In genomic region chr20:59299961-59300340, GRCh38 we compare ENCODE assay signal across 20 cellular contexts. TPM values are rescaled to one million over a fixed set of nuclear protein-coding genes. Genes with fewer than 3 reads are reported as not detected.
DNase-seq lines count a peak whose midpoint lies in the region; ATAC-seq and TF ChIP-seq lines count a peak whose summit lies in the region.
"Had no signal": no experiment of that assay in that cellular context is flagged by ENCODE, and none has a peak within 500 bp of the region (broad histone marks: within the 10 kb centered on the region; RNA-seq: fewer than 3 reads in every experiment).

No MANE protein-coding gene starts in this region.

- no peaks in the 10 kb centered on the region for H3K79me2 ChIP-seq in GM23338 (replicated peaks; ENCODE audit: insufficient read depth)

- H3K9ac ChIP-seq in iPS-15b (ENCODE audit: low read depth, low read length), result no peak overlapping the region

- H2AFZ ChIP-seq in GM23338, result peak overlapping the region; percentile 23; the same call in 1 of the 2 replicates

- H3K4me3 Mint-ChIP-seq in GM23338, result peak overlapping the region; percentile 57
- peak overlapping the region; percentile 37 for H3K4me3 Mint-ChIP-seq in progenitor cell of endocrine pancreas (ENCODE audit: low read depth)

- H3K9me3 Mint-ChIP-seq in GM23338, result no peaks in the 10 kb centered on the region
- no peaks in the 10 kb centered on the region for H3K9me3 Mint-ChIP-seq in progenitor cell of endocrine pancreas (ENCODE audit: low read depth)

- ATAC-seq in GM23338 (peak; percentile 38), HG03354 (IDR thresholded peaks at IDR 0.05; ENCODE audit: poor library complexity, severe bottlenecking, unreplicated experiment) (no peak)

- H3K4me3 ChIP-seq in GM23338 (peak overlapping the region; percentile 65), iPS-15b (ENCODE audit: low read depth, low read length) (peak overlapping the region; percentile 33)
- H3K4me3 ChIP-seq: SK-N-MC had no signal

- peaks cover 3% of the 10 kb centered on the region; the same call in 1 of the 2 replicates for H3K9me2 ChIP-seq in GM23338 (ENCODE audit: insufficient read depth)

- H3K27ac ChIP-seq in GM23338 (ENCODE audit: low read depth), result no peak overlapping the region
- H3K27ac ChIP-seq: SK-N-MC had no signal

- H3K36me3 Mint-ChIP-seq in GM23338 (ENCODE audit: low read depth) (no peaks in the 10 kb centered on the region), progenitor cell of endocrine pancreas (ENCODE audit: insufficient read depth) (peaks cover 3% of the 10 kb centered on the region)

- no peaks in the 10 kb centered on the region for H4K20me1 ChIP-seq in GM23338 (replicated peaks; ENCODE audit: insufficient read depth)

- no peaks in the 10 kb centered on the region for H3K9me3 ChIP-seq in iPS-15b (ENCODE audit: control insufficient read depth, insufficient read depth, low read length)

- H3K27me3 Mint-ChIP-seq in GM23338 (ENCODE audit: insufficient read depth, low read depth, poor library complexity) (peaks cover 53% of the 10 kb centered on the region), progenitor cell of endocrine pancreas (peaks cover 91% of the 10 kb centered on the region)

- H3K4me1 Mint-ChIP-seq in GM23338 (no peaks in the 10 kb centered on the region), progenitor cell of endocrine pancreas (ENCODE audit: low read depth) (no peaks in the 10 kb centered on the region)

- H3K4me2 ChIP-seq in GM23338, result peak overlapping the region; percentile 83

- H3K27me3 ChIP-seq in GM23338 (ENCODE audit: insufficient read depth) (peaks cover 59% of the 10 kb centered on the region), iPS-15b (ENCODE audit: control insufficient read depth, insufficient read depth, low read length) (peaks cover 63% of the 10 kb centered on the region)

- H3K36me3 ChIP-seq in GM23338 (ENCODE audit: insufficient read depth), result no peaks in the 10 kb centered on the region
- no peaks in the 10 kb centered on the region for H3K36me3 ChIP-seq in iPS-15b (ENCODE audit: control insufficient read depth, insufficient read depth, low read length)

- TF ChIP-seq CTCF in GM23338 (conservative IDR thresholded peaks at IDR 0.05; ENCODE audit: low read depth in 2 of 2) (no peak), progenitor cell of endocrine pancreas (IDR thresholded peaks at IDR 0.05; ENCODE audit: unreplicated experiment) (no peak)

- H3K27ac Mint-ChIP-seq in GM23338 (no peak overlapping the region), progenitor cell of endocrine pancreas (no peak overlapping the region)

- DNase-seq in GM23338 (ENCODE audit: low spot score) (peak; percentile 14), SW480 (ENCODE audit: low spot score) (peak; percentile 23), progenitor cell of endocrine pancreas (ENCODE audit: low spot score, unreplicated experiment) (no peak), DMS114 treated with DMSO at 0.1 percent for 48 hours (lab: John Stamatoyannopoulos, UW; ENCODE audit: unreplicated experiment) (no peak), DMS153 (lab: John Stamatoyannopoulos, UW) (no peak)
- no peak for DNase-seq in activated CD4-positive, alpha-beta T cell treated with anti-CD3 and anti-CD28 coated beads, Interleukin-2, amount 50 U/mL, for 1 hour
- DNase-seq: activated CD4-positive, alpha-beta T cell treated with anti-CD3 and anti-CD28 coated beads, Interleukin-2, amount 50 U/mL, for 48 hours; activated T-cell treated with anti-CD3 and anti-CD28 coated beads, Interleukin-2, amount 50 U/mL, for 48 hours; cerebellar nuclear complex; NCI-H1694 treated with DMSO at 0.1 percent for 48 hours; NCI-H510A treated with DMSO at 0.1 percent for 48 hours; posterior cingulate gyrus; stimulated activated CD4-positive, alpha-beta T cell treated with anti-CD3 and anti-CD28 coated beads, Interleukin-12 subunit alpha, Interleukin-12 subunit beta, amount 100 ng/mL, for 4 hours; stimulated activated naive CD4-positive, alpha-beta T cell had no signal

- H3K4me1 ChIP-seq in GM23338 (ENCODE audit: insufficient read depth) (no peaks in the 10 kb centered on the region), iPS-15b (ENCODE audit: control insufficient read depth, insufficient read depth, low read length) (no peaks in the 10 kb centered on the region)

- no peaks in the 10 kb centered on the region for H3F3A ChIP-seq in GM23338 (replicated peaks; ENCODE audit: low read depth)

TF ChIP-seq in GM23338, 12 proteins besides CTCF, POLR2A, EP300 and RAD21 (continues in another document):
- TF ChIP-seq ZNF114 (CRISPR knock-in tag; IDR thresholded peaks at IDR 0.05), result no peak
- TF ChIP-seq ETS1 (IDR thresholded peaks at IDR 0.05), result no peak
- TF ChIP-seq ZNF462 (CRISPR knock-in tag; IDR thresholded peaks at IDR 0.05), result no peak
- TF ChIP-seq JUNB (IDR thresholded peaks at IDR 0.05; ENCODE audit: unreplicated experiment), result no peak
- TF ChIP-seq ZNF331 (CRISPR knock-in tag; IDR thresholded peaks at IDR 0.05; ENCODE audit: low read depth), result no peak
- no peak for TF ChIP-seq CREB1 (CRISPR knock-in tag; IDR thresholded peaks at IDR 0.05; ENCODE audit: low read depth)
- TF ChIP-seq STAT1 (IDR thresholded peaks at IDR 0.05; ENCODE audit: unreplicated experiment), result no peak
- TF ChIP-seq EZH2 (IDR thresholded peaks at IDR 0.05; ENCODE audit: low read depth, unreplicated experiment), result no peak
- no peak for TF ChIP-seq NANOG (IDR thresholded peaks at IDR 0.05; ENCODE audit: borderline replicate concordance)
- no peak for TF ChIP-seq POLR2AphosphoS5 (IDR thresholded peaks at IDR 0.05; ENCODE audit: low read depth)
- TF ChIP-seq EZH2phosphoT487 (IDR thresholded peaks at IDR 0.05; ENCODE audit: unreplicated experiment), result no peak

RNA-seq across cellular contexts. Expression of gene EDN3, which starts 0.5 kb away (rescaled TPM):
- 0.17 and 1.2 TPM in 2 replicates for total RNA-seq in GM23338 (2014; rRNA removed; shearing (Covaris generic))
- polyA plus RNA-seq in GM23338 (2016; fragmentation: Nextera tagmentation; extraction: Ambion mirVana), result 0.12 and 0.13 TPM in 2 replicates
- total RNA-seq in progenitor cell of endocrine pancreas, result 3.6 and 4.7 TPM in 2 replicates
- total RNA-seq: endothelial cell of umbilical vein, kidney epithelial cell, mononuclear cell had no signal
- polyA plus RNA-seq: endothelial cell of umbilical vein had no signal

Comparison
In these comparisons a context has a peak if more than half of its experiments do, and no peak if none do; other contexts are left out.
1. DNase-seq: peak in GM23338 (single experiment) and SW480 (single experiment); none in progenitor cell of endocrine pancreas (single experiment), activated CD4-positive, alpha-beta T cell treated with anti-CD3 and anti-CD28 coated beads, Interleukin-2, amount 50 U/mL, for 1 hour (single experiment), DMS114 treated with DMSO at 0.1 percent for 48 hours (single experiment) and DMS153 (single experiment).